ENCODE assay signal across 19 cellular contexts in the genomic region with DNA sequence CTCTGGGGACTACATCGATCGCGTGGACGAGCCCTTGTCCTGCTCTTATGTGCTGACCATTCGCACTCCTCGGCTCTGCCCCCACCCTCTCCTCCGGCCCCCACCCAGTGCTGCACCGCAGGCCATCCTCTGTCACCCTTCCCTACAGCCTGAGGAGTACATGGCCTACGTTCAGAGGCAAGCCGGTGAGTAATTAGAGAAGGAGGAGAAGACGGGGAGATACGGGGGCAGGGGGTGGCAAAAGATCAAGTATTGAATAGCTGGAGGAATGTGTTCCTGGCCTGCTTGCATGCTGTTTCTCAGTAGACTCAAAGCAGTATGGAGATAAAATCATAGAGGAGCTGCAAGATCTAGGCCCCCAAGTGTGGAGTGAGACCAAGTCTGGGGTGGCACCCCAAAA. TPM values are rescaled to one million over a fixed set of nuclear protein-coding genes. Genes with fewer than 3 reads are reported as not detected.
A peak's percentile ranks its signal among the peaks of the same experiment; 100 is the strongest.
DNase-seq lines count a peak whose midpoint lies in the region; ATAC-seq and TF ChIP-seq lines count a peak whose summit lies in the region.
"Had no signal": no experiment of that assay in that cellular context is flagged by ENCODE, and none has a peak within 500 bp of the region (broad histone marks: within the 10 kb centered on the region; RNA-seq: fewer than 3 reads in every experiment).

No MANE protein-coding gene starts in this region.

- no peaks in the 10 kb centered on the region for H3K27me3 Mint-ChIP-seq in activated CD4-positive, alpha-beta T cell treated with anti-CD3 and anti-CD28 coated beads, Interleukin-2, amount 10 ng/mL, durations not matched to agents 7 days and 5 days
- H3K27me3 Mint-ChIP-seq in memory B cell, result no peaks in the 10 kb centered on the region
- no peaks in the 10 kb centered on the region for H3K27me3 Mint-ChIP-seq in stimulated activated memory B cell treated with anti-CD40 and anti-IgM and Interleukin-4, amounts not matched to agents 10 μg/mL and 1 μg/mL and 100 μg/mL, for 72 hours

- no peaks in the 10 kb centered on the region for H3K9me3 ChIP-seq in Karpas-422 (ENCODE audit: low read length)

- no peaks in the 10 kb centered on the region for H4K20me1 ChIP-seq in Karpas-422 (ENCODE audit: insufficient read depth, low read depth, low read length)

- H3K27me3 ChIP-seq in Karpas-422 (ENCODE audit: low read length), result no peaks in the 10 kb centered on the region
- H3K27me3 ChIP-seq: MG63 had no signal

- H3K27ac ChIP-seq in Karpas-422 (ENCODE audit: low read length) (peak overlapping the region; percentile 65; the same call in 1 of the 2 replicates), RWPE1 (no peak overlapping the region)
- H3K27ac ChIP-seq: PC-9 had no signal

- H3K36me3 Mint-ChIP-seq in activated CD4-positive, alpha-beta T cell treated with anti-CD3 and anti-CD28 coated beads, Interleukin-2, amount 10 ng/mL, durations not matched to agents 7 days and 5 days (ENCODE audit: low read depth), result peaks cover 48% of the 10 kb centered on the region
- H3K36me3 Mint-ChIP-seq in memory B cell, result peaks cover 35% of the 10 kb centered on the region
- H3K36me3 Mint-ChIP-seq in stimulated activated memory B cell treated with anti-CD40 and anti-IgM and Interleukin-4, amounts not matched to agents 10 μg/mL and 1 μg/mL and 100 μg/mL, for 72 hours, result peaks cover 62% of the 10 kb centered on the region

- H3K4me1 ChIP-seq in Karpas-422 (ENCODE audit: low read length), result peaks cover 10% of the 10 kb centered on the region

- POLR2A ChIA-PET in activated CD4-positive, alpha-beta T cell treated with anti-CD3 and anti-CD28 coated beads, Interleukin-2, amount 10 ng/mL, durations not matched to agents 7 days and 5 days (lab: Charles Lee), result no interaction called here
- POLR2A ChIA-PET in RWPE1 (lab: Yijun Ruan, JAX; ENCODE audit: low non-redundant PET), result no interaction called here

- DNase-seq in activated CD4-positive, alpha-beta T cell treated with anti-CD3 and anti-CD28 coated beads, Interleukin-2, amount 10 ng/mL, durations not matched to agents 7 days and 5 days, result peak; percentile 4
- no peak for DNase-seq in activated CD4-positive, alpha-beta T cell treated with anti-CD3 and anti-CD28 coated beads for 1 hour
- no peak for DNase-seq in Karpas-422
- no peak for DNase-seq in memory B cell (ENCODE audit: low spot score in 2 of 2)
- no peak for DNase-seq in AG20443 (ENCODE audit: low spot score)
- DNase-seq in RWPE1 (ENCODE audit: low spot score), result no peak
- DNase-seq: 8988T, DMS79, MG63, NCI-H1417 treated with DMSO at 0.1 percent for 48 hours, NCI-H187, NCI-H446 treated with DMSO at 0.1 percent for 48 hours, NCI-H526 treated with DMSO at 0.1 percent for 48 hours, PC-9, RPMI8226, SHP77 treated with DMSO at 0.1 percent for 48 hours had no signal

- H3K9ac ChIP-seq in Karpas-422 (ENCODE audit: low read length), result no peak overlapping the region

- H3K4me2 ChIP-seq in Karpas-422 (ENCODE audit: low read depth, low read length, poor library complexity, severe bottlenecking), result no peak overlapping the region
- H3K4me2 ChIP-seq: PC-9 had no signal

- H3K4me1 Mint-ChIP-seq in activated CD4-positive, alpha-beta T cell treated with anti-CD3 and anti-CD28 coated beads, Interleukin-2, amount 10 ng/mL, durations not matched to agents 7 days and 5 days, result peaks cover 1% of the 10 kb centered on the region
- peaks cover 6% of the 10 kb centered on the region for H3K4me1 Mint-ChIP-seq in memory B cell
- H3K4me1 Mint-ChIP-seq in stimulated activated memory B cell treated with anti-CD40 and anti-IgM and Interleukin-4, amounts not matched to agents 10 μg/mL and 1 μg/mL and 100 μg/mL, for 72 hours, result peaks cover 8% of the 10 kb centered on the region
- H3K4me1 Mint-ChIP-seq: CD14-positive monocyte had no signal

- no peaks in the 10 kb centered on the region for H3K9me3 Mint-ChIP-seq in activated CD4-positive, alpha-beta T cell treated with anti-CD3 and anti-CD28 coated beads, Interleukin-2, amount 10 ng/mL, durations not matched to agents 7 days and 5 days
- H3K9me3 Mint-ChIP-seq in memory B cell, result peaks cover 2% of the 10 kb centered on the region
- no peaks in the 10 kb centered on the region for H3K9me3 Mint-ChIP-seq in stimulated activated memory B cell treated with anti-CD40 and anti-IgM and Interleukin-4, amounts not matched to agents 10 μg/mL and 1 μg/mL and 100 μg/mL, for 72 hours

- ATAC-seq in memory B cell (ENCODE audit: low read depth), result no peak
- no peak for ATAC-seq in stimulated activated memory B cell treated with anti-CD40 and anti-IgM and Interleukin-4, amounts not matched to agents 10 μg/mL and 1 μg/mL and 100 μg/mL, for 72 hours
- no peak for ATAC-seq in HG02981 (IDR thresholded peaks at IDR 0.05; ENCODE audit: unreplicated experiment)

- H3K9me2 ChIP-seq in Karpas-422 (replicated peaks; ENCODE audit: insufficient read depth, low read length), result no peaks in the 10 kb centered on the region

- no peak overlapping the region for H3K4me3 ChIP-seq in Karpas-422 (ENCODE audit: low read length)
- H3K4me3 ChIP-seq: MG63, PC-9 had no signal

- 0 out of 2 replicates have a peak, but pooled peaks cover 2% of the 10 kb centered on the region for H3K79me2 ChIP-seq in Karpas-422 (ENCODE audit: low read length)

- peaks cover 32% of the 10 kb centered on the region for H3K36me3 ChIP-seq in Karpas-422 (ENCODE audit: insufficient read depth, low read length)

- TF ChIP-seq CTCF in RWPE1 (conservative IDR thresholded peaks at IDR 0.05; ENCODE audit: low read depth), result no peak

- no peak overlapping the region for H3K27ac Mint-ChIP-seq in activated CD4-positive, alpha-beta T cell treated with anti-CD3 and anti-CD28 coated beads, Interleukin-2, amount 10 ng/mL, durations not matched to agents 7 days and 5 days
- H3K27ac Mint-ChIP-seq in memory B cell, result peak overlapping the region; percentile 33
- peak overlapping the region; percentile 28 for H3K27ac Mint-ChIP-seq in stimulated activated memory B cell treated with anti-CD40 and anti-IgM and Interleukin-4, amounts not matched to agents 10 μg/mL and 1 μg/mL and 100 μg/mL, for 72 hours

- no peak overlapping the region for H2AFZ ChIP-seq in Karpas-422 (ENCODE audit: low read length)
- H2AFZ ChIP-seq: PC-9 had no signal

- H3K4me3 Mint-ChIP-seq in activated CD4-positive, alpha-beta T cell treated with anti-CD3 and anti-CD28 coated beads, Interleukin-2, amount 10 ng/mL, durations not matched to agents 7 days and 5 days, result no peak overlapping the region
- H3K4me3 Mint-ChIP-seq in memory B cell, result peak overlapping the region; percentile 32
- no peak overlapping the region for H3K4me3 Mint-ChIP-seq in stimulated activated memory B cell treated with anti-CD40 and anti-IgM and Interleukin-4, amounts not matched to agents 10 μg/mL and 1 μg/mL and 100 μg/mL, for 72 hours
- H3K4me3 Mint-ChIP-seq: CD14-positive monocyte had no signal

- CTCF ChIA-PET in activated CD4-positive, alpha-beta T cell treated with anti-CD3 and anti-CD28 coated beads, Interleukin-2, amount 10 ng/mL, durations not matched to agents 7 days and 5 days (lab: Charles Lee), result no interaction called here
- CTCF ChIA-PET in RWPE1 (lab: Yijun Ruan, JAX), result interaction anchor here (0.7 kb wide), 1 partner anchor 11 kb away, joined by 3 read pairs; no protein-coding TSS in a partner anchor

RNA-seq across cellular contexts. Expression of a gene that starts 21.9 kb away (rescaled TPM):
- total RNA-seq in activated CD4-positive, alpha-beta T cell treated with anti-CD3 and anti-CD28 coated beads, Interleukin-2, amount 10 ng/mL, durations not matched to agents 7 days and 5 days, result 100 to 1,000 TPM; 138 to 142 TPM
- 72.6 and 120 TPM in 2 replicates for total RNA-seq in Karpas-422 (2014; rRNA removed; shearing (Covaris generic); ENCODE audit: low replicate concordance)

RNA-seq across cellular contexts. Expression of a gene that starts 22.8 kb away (rescaled TPM):
- 10 to 100 TPM; 72.6 to 73.3 TPM for total RNA-seq in activated CD4-positive, alpha-beta T cell treated with anti-CD3 and anti-CD28 coated beads, Interleukin-2, amount 10 ng/mL, durations not matched to agents 7 days and 5 days
- 6.7 and 12.0 TPM in 2 replicates for total RNA-seq in Karpas-422 (2014; rRNA removed; shearing (Covaris generic); ENCODE audit: low replicate concordance)

RNA-seq across cellular contexts. Expression of a gene that starts 29.1 kb away (rescaled TPM):
- 10 to 100 TPM; 18.6 to 22.3 TPM for total RNA-seq in activated CD4-positive, alpha-beta T cell treated with anti-CD3 and anti-CD28 coated beads, Interleukin-2, amount 10 ng/mL, durations not matched to agents 7 days and 5 days
- total RNA-seq in Karpas-422 (2014; rRNA removed; shearing (Covaris generic); ENCODE audit: low replicate concordance), result 33.3 and 42.7 TPM in 2 replicates

RNA-seq across cellular contexts. Expression of a gene that starts 36.3 kb away (rescaled TPM):
- 100 to 1,000 TPM in 1 of 2 experiments, 10 to 100 TPM in 1; 84.4 to 104 TPM for total RNA-seq in activated CD4-positive, alpha-beta T cell treated with anti-CD3 and anti-CD28 coated beads, Interleukin-2, amount 10 ng/mL, durations not matched to agents 7 days and 5 days
- total RNA-seq in Karpas-422 (2014; rRNA removed; shearing (Covaris generic); ENCODE audit: low replicate concordance), result 154 and 164 TPM in 2 replicates

RNA-seq across cellular contexts. Expression of a gene that starts 39.1 kb away (rescaled TPM):
- total RNA-seq in activated CD4-positive, alpha-beta T cell treated with anti-CD3 and anti-CD28 coated beads, Interleukin-2, amount 10 ng/mL, durations not matched to agents 7 days and 5 days, result 10 to 100 TPM; 23.7 to 27.2 TPM
- total RNA-seq in Karpas-422 (2014; rRNA removed; shearing (Covaris generic); ENCODE audit: low replicate concordance), result 30.3 and 45.9 TPM in 2 replicates
